12 cellular contexts compared by ENCODE assay signal in genomic region chr3:127217594-127218456, GRCh38. TPM values are rescaled to one million over a fixed set of nuclear protein-coding genes. Genes with fewer than 3 reads are reported as not detected.
DNase-seq lines count a peak whose midpoint lies in the region; FAIRE-seq and TF ChIP-seq lines count a peak whose summit lies in the region.
"Had no signal": no experiment of that assay in that cellular context is flagged by ENCODE, and none has a peak within 500 bp of the region (broad histone marks: within the 10 kb centered on the region; RNA-seq: fewer than 3 reads in every experiment).

No MANE protein-coding gene starts in this region.

- H3K27ac ChIP-seq in KOPT-K1 (ENCODE audit: low read depth, low read length, poor library complexity, severe bottlenecking) (peak overlapping the region; percentile 98), coronary artery (no peak overlapping the region)
- H3K27ac ChIP-seq: HL-60, transverse colon had no signal

- TF ChIP-seq CTCF in GM12865 (IDR thresholded peaks at IDR 0.05; ENCODE audit: insufficient read depth, low read depth, low read length, missing control alignments) (no peak), epithelial cell of proximal tubule (conservative IDR thresholded peaks at IDR 0.05; ENCODE audit: low read depth, low read length) (no peak), coronary artery (IDR thresholded peaks at IDR 0.05) (no peak)

- no peak for FAIRE-seq in frontal cortex (lab: Jason Lieb, UNC)

- H3K9me3 ChIP-seq in KOPT-K1 (ENCODE audit: insufficient read depth, low read length, poor library complexity, severe bottlenecking) = no peaks in the 10 kb centered on the region
- H3K9me3 ChIP-seq: transverse colon had no signal

- peaks cover 4% of the 10 kb centered on the region; the same call in 1 of the 2 replicates for H3K36me3 ChIP-seq in KOPT-K1 (ENCODE audit: insufficient read depth, low read length)
- H3K36me3 ChIP-seq: transverse colon had no signal

- H3K4me3 ChIP-seq in GM12865 (ENCODE audit: low read depth, low read length) (peak overlapping the region; percentile 10), epithelial cell of proximal tubule (ENCODE audit: low read depth, low read length) (no peak overlapping the region), coronary artery (no peak overlapping the region)
- H3K4me3 ChIP-seq: transverse colon had no signal

- DNase-seq in AG08395 (ENCODE audit: low spot score) (peak; percentile 75), GM12865 (ENCODE audit: low read depth) (peak; percentile 79), epithelial cell of proximal tubule (ENCODE audit: low read depth) (peak; percentile 3), frontal cortex (ENCODE audit: low spot score in 2 of 2) (no peak), NCI-H226 (no peak), coronary artery (ENCODE audit: low spot score) (no peak), NCI-H187 treated with DMSO at 0.1 percent for 48 hours (lab: John Stamatoyannopoulos, UW) (no peak)
- DNase-seq: CD4-positive, alpha-beta T cell; mesendoderm; transverse colon had no signal

RNA-seq across cellular contexts. Expression of gene PRR23E, which starts 24.9 kb away (rescaled TPM):
- total RNA-seq in epithelial cell of proximal tubule = not detected in 2 replicates
- total RNA-seq in frontal cortex = not detected
- total RNA-seq: CD4-positive, alpha-beta T cell; transverse colon had no signal

Comparison
In these comparisons a context has a peak if more than half of its experiments do, and no peak if none do; other contexts are left out.
1. DNase-seq: peak in AG08395 (single experiment), GM12865 (single experiment) and epithelial cell of proximal tubule (single experiment); none in frontal cortex (0 of 2), NCI-H226 (single experiment), coronary artery (single experiment) and NCI-H187 treated with DMSO at 0.1 percent for 48 hours (single experiment).